Comparison of ENCODE assay signal across 8 cellular contexts in genomic region chr14:103058209-103059055, GRCh38. TPM values are rescaled to one million over a fixed set of nuclear protein-coding genes. Genes with fewer than 3 reads are reported as not detected.
DNase-seq lines count a peak whose midpoint lies in the region; ATAC-seq, FAIRE-seq and TF ChIP-seq lines count a peak whose summit lies in the region.

No MANE protein-coding gene starts in this region.

- H3K36me3 ChIP-seq in SJSA1 = peaks cover 17% of the 10 kb centered on the region

- H3K36me3 Mint-ChIP-seq in progenitor cell of endocrine pancreas (ENCODE audit: insufficient read depth) = no peaks in the 10 kb centered on the region

- no peaks in the 10 kb centered on the region for H3K27me3 ChIP-seq in SJSA1 (replicated peaks)

- peak overlapping the region; percentile 79 for H3K4me3 Mint-ChIP-seq in progenitor cell of endocrine pancreas (ENCODE audit: low read depth)

- H3K9me3 Mint-ChIP-seq in progenitor cell of endocrine pancreas (ENCODE audit: low read depth) = no peaks in the 10 kb centered on the region

- H3K4me1 ChIP-seq in SJSA1 (replicated peaks) = peaks cover 15% of the 10 kb centered on the region

- H3K27me3 Mint-ChIP-seq in progenitor cell of endocrine pancreas = no peaks in the 10 kb centered on the region

- H3K9me3 ChIP-seq in SJSA1 (replicated peaks) = no peaks in the 10 kb centered on the region

- no peak for ATAC-seq in HG03442 (IDR thresholded peaks at IDR 0.05; ENCODE audit: unreplicated experiment)
- ATAC-seq in HG02970 (IDR thresholded peaks at IDR 0.05; ENCODE audit: low FRiP score, unreplicated experiment) = no peak

- no peak for TF ChIP-seq CTCF in fibroblast of villous mesenchyme (IDR thresholded peaks at IDR 0.05; ENCODE audit: insufficient read depth, low read depth, low read length)
- no peak for TF ChIP-seq CTCF in progenitor cell of endocrine pancreas (IDR thresholded peaks at IDR 0.05; ENCODE audit: unreplicated experiment)
- TF ChIP-seq CTCF in D721Med (IDR thresholded peaks at IDR 0.05; ENCODE audit: insufficient read depth, missing control alignments) = no peak

- H3K4me3 ChIP-seq in SJSA1 (peak overlapping the region; percentile 94), fibroblast of villous mesenchyme (ENCODE audit: low read depth, low read length) (peak overlapping the region; percentile 71)

- H3K4me1 Mint-ChIP-seq in progenitor cell of endocrine pancreas (ENCODE audit: low read depth) = peaks cover 28% of the 10 kb centered on the region

- H3K27ac ChIP-seq in SJSA1 = peak overlapping the region; percentile 50; the same call in 1 of the 2 replicates

- peak; percentile 28 for DNase-seq in EL
- no peak for DNase-seq in SJSA1 (ENCODE audit: low read depth in 1 of 2, low spot score in 2 of 2)
- peak; percentile 42 for DNase-seq in fibroblast of villous mesenchyme (ENCODE audit: low read depth)
- no peak for DNase-seq in progenitor cell of endocrine pancreas (ENCODE audit: low spot score, unreplicated experiment)
- no peak for DNase-seq in D721Med (ENCODE audit: insufficient read length, low spot score)
- DNase-seq in mucosa of gallbladder (ENCODE audit: low spot score) = no peak

- FAIRE-seq in D721Med (lab: Jason Lieb, UNC) = no peak

- peak overlapping the region; percentile 70 for H3K27ac Mint-ChIP-seq in progenitor cell of endocrine pancreas

RNA-seq across cellular contexts. Expression of gene CDC42BPB, which starts 1.1 kb away (rescaled TPM):
- total RNA-seq in SJSA1 (2014; rRNA removed; shearing (Covaris generic)) = 53.4 and 56.5 TPM in 2 replicates
- total RNA-seq in fibroblast of villous mesenchyme (104 and 122 TPM in 2 replicates), progenitor cell of endocrine pancreas (104 and 105 TPM in 2 replicates), mucosa of gallbladder (165 TPM)

RNA-seq across cellular contexts. Expression of gene LBHD2, which starts 25.6 kb away (rescaled TPM):
- total RNA-seq in SJSA1 (2014; rRNA removed; shearing (Covaris generic)) = 0.82 TPM in 1 of 2 replicates, not detected in the other
- total RNA-seq in fibroblast of villous mesenchyme (not detected in 2 replicates), progenitor cell of endocrine pancreas (not detected in 2 replicates), mucosa of gallbladder (0.60 TPM)

RNA-seq across cellular contexts. Expression of gene EXOC3L4, which starts 36.1 kb away (rescaled TPM):
- total RNA-seq in SJSA1 (2014; rRNA removed; shearing (Covaris generic)) = 0.50 TPM in 1 of 2 replicates, not detected in the other
- total RNA-seq in fibroblast of villous mesenchyme = under 0.01 TPM in 1 of 2 replicates, not detected in the other
- total RNA-seq in progenitor cell of endocrine pancreas = 28.4 and 30.8 TPM in 2 replicates
- total RNA-seq in mucosa of gallbladder = 22.9 TPM

Comparison
In these comparisons a context has a peak if more than half of its experiments do, and no peak if none do; other contexts are left out.
1. DNase-seq: peak in EL (single experiment) and fibroblast of villous mesenchyme (single experiment); none in SJSA1 (0 of 2), progenitor cell of endocrine pancreas (single experiment), D721Med (single experiment) and mucosa of gallbladder (single experiment).
2. RNA of gene EXOC3L4, which starts 36.1 kb away (total RNA-seq): 28.4 to 30.8 TPM in progenitor cell of endocrine pancreas and 22.9 TPM in mucosa of gallbladder (single experiment); 0.50 TPM in SJSA1 and under 0.01 TPM in fibroblast of villous mesenchyme; every median in the first group is over 10 times any median in the second.